In the genomic region with DNA sequence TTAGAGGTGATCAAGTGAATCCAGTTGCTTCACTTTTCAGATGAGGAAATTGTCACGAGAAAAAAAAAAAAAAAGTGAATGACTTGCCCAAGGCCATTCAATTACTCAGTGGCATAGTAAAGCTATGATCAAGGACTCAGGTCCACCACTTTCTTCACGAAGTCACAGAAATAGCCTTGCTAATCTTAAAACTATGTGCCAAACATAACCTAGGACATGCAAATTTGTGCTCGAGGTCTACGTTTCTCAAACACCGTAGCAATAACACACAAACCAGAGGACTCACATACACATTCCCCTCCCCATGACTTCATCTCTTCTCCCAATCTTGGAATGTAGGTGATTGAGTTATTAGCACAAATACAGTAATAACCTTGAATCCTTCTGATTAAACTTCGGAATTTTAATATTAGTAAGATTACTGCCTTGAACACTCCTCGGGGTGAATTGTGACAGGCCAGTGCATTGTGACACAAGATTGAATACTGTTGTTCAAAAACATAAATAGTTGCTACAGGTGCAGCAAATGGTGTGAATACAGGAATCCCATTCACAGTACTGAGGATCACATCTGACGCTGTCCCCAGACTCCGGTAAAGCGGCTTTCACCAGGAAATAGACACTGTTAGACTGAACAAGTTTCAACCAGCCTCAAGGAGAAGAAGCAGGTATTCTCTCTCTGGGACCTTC, we compare ENCODE assay signal across 9 cellular contexts. TPM values are rescaled to one million over a fixed set of nuclear protein-coding genes. Genes with fewer than 3 reads are reported as not detected.
A peak's percentile ranks its signal among the peaks of the same experiment; 100 is the strongest.
DNase-seq lines count a peak whose midpoint lies in the region; ATAC-seq and TF ChIP-seq lines count a peak whose summit lies in the region.
"Had no signal": no experiment of that assay in that cellular context is flagged by ENCODE, and none has a peak within 500 bp of the region (broad histone marks: within the 10 kb centered on the region; RNA-seq: fewer than 3 reads in every experiment).

No MANE protein-coding gene starts in this region.

- CTCF ChIA-PET in HEK293T (lab: Yijun Ruan, JAX) = interaction anchor here (1.2 kb wide), 1 partner anchor 173 kb away, joined by 3 read pairs; no protein-coding TSS in a partner anchor

- POLR2A ChIA-PET in HEK293T (lab: Yijun Ruan, JAX) = no interaction called here

- no peaks in the 10 kb centered on the region for H3K9me3 ChIP-seq in iPS-18c (ENCODE audit: control insufficient read depth, insufficient read depth, low read length)

- no peaks in the 10 kb centered on the region for H3K9me3 Mint-ChIP-seq in immature natural killer cell
- H3K9me3 Mint-ChIP-seq: memory B cell had no signal

- H3K4me3 ChIP-seq in iPS-18c (ENCODE audit: insufficient read depth, low read depth, low read length) (peak overlapping the region; percentile 87), skin epidermis (peak overlapping the region in 5 of 7 experiments; percentile 0 to 91 (median 78))

- ATAC-seq in HG03460 (IDR thresholded peaks at IDR 0.05; ENCODE audit: unreplicated experiment) = no peak

- H3K27ac Mint-ChIP-seq in immature natural killer cell = no peak overlapping the region
- H3K27ac Mint-ChIP-seq: memory B cell had no signal

- peaks cover 0 to 3% (median 0%) of the 10 kb centered on the region in 3 donors for H3K36me3 Mint-ChIP-seq in immature natural killer cell
- H3K36me3 Mint-ChIP-seq: memory B cell had no signal

- H3K27ac ChIP-seq in skin epidermis = peak overlapping the region in 19 of 21 experiments; percentile 6 to 92 (median 51)

- H3K4me1 Mint-ChIP-seq in immature natural killer cell = peaks cover 22 to 27% of the 10 kb centered on the region in 2 donors

- peaks cover 6 to 26% (median 10%) of the 10 kb centered on the region in 3 donors for H3K27me3 Mint-ChIP-seq in immature natural killer cell (ENCODE audit: low read depth in 3 of 3)
- H3K27me3 Mint-ChIP-seq: memory B cell had no signal

- no peak for DNase-seq in HEK293T (ENCODE audit: extremely low spot score)
- DNase-seq in astrocyte of the hippocampus (ENCODE audit: low read depth, low spot score) = peak; percentile 60
- DNase-seq in hypothalamus (lab: John Stamatoyannopoulos, UW) = no peak
- no peak for DNase-seq in stimulated activated CD4-positive, alpha-beta T cell treated with anti-CD3 and anti-CD28 coated beads, Interleukin-1b, Interleukin-23, amount 100 ng/mL, for 48 hours
- DNase-seq in immature natural killer cell = no peak

- H3K4me3 Mint-ChIP-seq in immature natural killer cell = no peak overlapping the region
- H3K4me3 Mint-ChIP-seq: memory B cell had no signal

TF ChIP-seq in HEK293T, 16 proteins besides CTCF, POLR2A, EP300 and RAD21:
- TF ChIP-seq TARDBP (IDR thresholded peaks at IDR 0.05) = no peak
- TF ChIP-seq FOXK2 (IDR thresholded peaks at IDR 0.05) = no peak
- no peak for TF ChIP-seq FOXA1 (IDR thresholded peaks at IDR 0.05)
- TF ChIP-seq ZNF384 (IDR thresholded peaks at IDR 0.05) = peak; percentile 48; the same call in 1 of the 2 replicates
- TF ChIP-seq FOXM1 (IDR thresholded peaks at IDR 0.05; ENCODE audit: borderline replicate concordance) = no peak
- no peak for TF ChIP-seq CTBP1 (IDR thresholded peaks at IDR 0.05; ENCODE audit: borderline replicate concordance)
- no peak for TF ChIP-seq L3MBTL2 (conservative IDR thresholded peaks at IDR 0.05)
- TF ChIP-seq HDGF (IDR thresholded peaks at IDR 0.05; ENCODE audit: borderline replicate concordance) = no peak
- no peak for TF ChIP-seq SUZ12 (IDR thresholded peaks at IDR 0.05)

RNA-seq across cellular contexts. Expression of gene LGR4, which starts 3.8 kb away (rescaled TPM):
- under 1 TPM in 1 of 3 donors, not detected in 2; 0.51 TPM for polyA plus RNA-seq in immature natural killer cell

RNA-seq across cellular contexts. Expression of gene LIN7C, which starts 37.8 kb away (rescaled TPM):
- 10 to 100 TPM in 1 of 3 donors, 1 to 10 TPM in 2; 5.1 to 11.0 (median 5.4) TPM for polyA plus RNA-seq in immature natural killer cell
